1 cellular context compared by ENCODE assay signal in genomic region chr1:224498574-224499170, GRCh38.
TF ChIP-seq lines count a peak whose summit lies in the region.

No MANE protein-coding gene starts in this region.

TF ChIP-seq in K562, 482 proteins besides CTCF, POLR2A, EP300 and RAD21 (continued from another document):
- TF ChIP-seq, protein P1, sequence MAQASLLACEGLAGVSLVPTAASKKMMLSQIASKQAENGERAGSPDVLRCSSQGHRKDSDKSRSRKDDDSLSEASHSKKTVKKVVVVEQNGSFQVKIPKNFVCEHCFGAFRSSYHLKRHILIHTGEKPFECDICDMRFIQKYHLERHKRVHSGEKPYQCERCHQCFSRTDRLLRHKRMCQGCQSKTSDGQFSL (CRISPR knock-in tag; IDR thresholded peaks at IDR 0.05) = 0 out of 2 replicates have a peak, but pooled peaks have one; percentile 28
- TF ChIP-seq, protein P1 (tag; IDR thresholded peaks at IDR 0.05) = no peak
- TF ChIP-seq MCM5 (IDR thresholded peaks at IDR 0.05; ENCODE audit: low read depth) = no peak
